12 cellular contexts compared by ENCODE assay signal in genomic region chr2:239368906-239369584, GRCh38. TPM values are rescaled to one million over a fixed set of nuclear protein-coding genes. Genes with fewer than 3 reads are reported as not detected.
A peak's percentile ranks its signal among the peaks of the same experiment; 100 is the strongest.
DNase-seq lines count a peak whose midpoint lies in the region; ATAC-seq and TF ChIP-seq lines count a peak whose summit lies in the region.
"Had no signal": no experiment of that assay in that cellular context is flagged by ENCODE, and none has a peak within 500 bp of the region (broad histone marks: within the 10 kb centered on the region; RNA-seq: fewer than 3 reads in every experiment).

No MANE protein-coding gene starts in this region.

- no peak overlapping the region for H3K4me3 Mint-ChIP-seq in natural killer cell treated with Interleukin-12 subunit alpha and Interleukin-12 subunit beta and Interleukin-15 and Interleukin-18, amount 100 ng/mL, for 72 hours
- H3K4me3 Mint-ChIP-seq: nephron had no signal

- DNase-seq in NCI-H1417 (lab: John Stamatoyannopoulos, UW), result peak in 2 of 3 experiments; percentile 15 to 38
- DNase-seq in NCI-H1417 treated with DMSO at 0.1 percent for 48 hours (lab: John Stamatoyannopoulos, UW), result no peak
- peak in 2 of 3 donors; percentile 30 to 48 for DNase-seq in Peyer's patch
- peak; percentile 39 for DNase-seq in natural killer cell treated with Interleukin-12 subunit alpha and Interleukin-12 subunit beta and Interleukin-15 and Interleukin-18, amount 100 ng/mL, for 72 hours (ENCODE audit: low spot score)
- DNase-seq in SHP77 (lab: John Stamatoyannopoulos, UW), result no peak
- DNase-seq in DMS153 (lab: John Stamatoyannopoulos, UW), result no peak
- DNase-seq: caudate nucleus, GM23248 had no signal

- H3K36me3 Mint-ChIP-seq in natural killer cell treated with Interleukin-12 subunit alpha and Interleukin-12 subunit beta and Interleukin-15 and Interleukin-18, amount 100 ng/mL, for 72 hours, result no peaks in the 10 kb centered on the region

- peaks cover 0 to 12% (median 0%) of the 10 kb centered on the region in 4 donors for H3K4me1 ChIP-seq in Peyer's patch

- TF ChIP-seq CTCF in Peyer's patch (IDR thresholded peaks at IDR 0.05), result no peak

- no peak for TF ChIP-seq POLR2A in Peyer's patch (IDR thresholded peaks at IDR 0.05)

- no peaks in the 10 kb centered on the region for H3K9me3 ChIP-seq in Peyer's patch

- H3K27ac ChIP-seq in Peyer's patch, result peak overlapping the region in 2 of 4 donors; percentile 62 to 76
- H3K27ac ChIP-seq: GM23248 had no signal

- no peak overlapping the region for H3K4me3 ChIP-seq in Peyer's patch
- H3K4me3 ChIP-seq: GM23248, smooth muscle cell had no signal

- H3K4me1 Mint-ChIP-seq in natural killer cell treated with Interleukin-12 subunit alpha and Interleukin-12 subunit beta and Interleukin-15 and Interleukin-18, amount 100 ng/mL, for 72 hours (ENCODE audit: low read depth in 2 of 2), result peaks cover 17 to 20% of the 10 kb centered on the region in 2 donors

- no peak overlapping the region for H3K27ac Mint-ChIP-seq in natural killer cell treated with Interleukin-12 subunit alpha and Interleukin-12 subunit beta and Interleukin-15 and Interleukin-18, amount 100 ng/mL, for 72 hours

- H3K9me3 Mint-ChIP-seq in natural killer cell treated with Interleukin-12 subunit alpha and Interleukin-12 subunit beta and Interleukin-15 and Interleukin-18, amount 100 ng/mL, for 72 hours, result no peaks in the 10 kb centered on the region
- H3K9me3 Mint-ChIP-seq: nephron had no signal

- H3K27me3 Mint-ChIP-seq in natural killer cell treated with Interleukin-12 subunit alpha and Interleukin-12 subunit beta and Interleukin-15 and Interleukin-18, amount 100 ng/mL, for 72 hours, result no peaks in the 10 kb centered on the region

- ATAC-seq in GM21723 (IDR thresholded peaks at IDR 0.05; ENCODE audit: unreplicated experiment) (peak; percentile 27), HG03159 (IDR thresholded peaks at IDR 0.05; ENCODE audit: unreplicated experiment) (no peak)
- no peak for ATAC-seq in natural killer cell treated with Interleukin-12 subunit alpha and Interleukin-12 subunit beta and Interleukin-15 and Interleukin-18, amount 100 ng/mL, for 72 hours

- H3K27me3 ChIP-seq in Peyer's patch, result no peaks in the 10 kb centered on the region

- H3K36me3 ChIP-seq in Peyer's patch, result no peaks in the 10 kb centered on the region

RNA-seq across cellular contexts. Expression of gene HDAC4, which starts 31.8 kb away (rescaled TPM):
- 100 to 1,000 TPM in 3 of 4 donors, 10 to 100 TPM in 1; 28.9 to 198 (median 102) TPM for total RNA-seq in Peyer's patch
- 10 to 100 TPM; 22.3 to 48.6 TPM for total RNA-seq in natural killer cell treated with Interleukin-12 subunit alpha and Interleukin-12 subunit beta and Interleukin-15 and Interleukin-18, amount 100 ng/mL, for 72 hours

Comparison
In these comparisons a context has a peak if more than half of its experiments do, and no peak if none do; other contexts are left out.
1. DNase-seq: peak in NCI-H1417 (2 of 3), Peyer's patch (2 of 3) and natural killer cell treated with Interleukin-12 subunit alpha and Interleukin-12 subunit beta and Interleukin-15 and Interleukin-18, amount 100 ng/mL, for 72 hours (single experiment); none in NCI-H1417 treated with DMSO at 0.1 percent for 48 hours (single experiment), SHP77 (0 of 2) and DMS153 (single experiment).